Comparison of ENCODE assay signal across 20 cellular contexts in genomic region chr9:136985027-136985602, GRCh38. TPM values are rescaled to one million over a fixed set of nuclear protein-coding genes. Genes with fewer than 3 reads are reported as not detected.
DNase-seq lines count a peak whose midpoint lies in the region; ATAC-seq lines count a peak whose summit lies in the region.
"Had no signal": no experiment of that assay in that cellular context is flagged by ENCODE, and none has a peak within 500 bp of the region (broad histone marks: within the 10 kb centered on the region; RNA-seq: fewer than 3 reads in every experiment).

No MANE protein-coding gene starts in this region.

- H3K4me1 Mint-ChIP-seq in activated CD8-positive, alpha-beta memory T cell treated with anti-CD3 and anti-CD28 coated beads, Interleukin-2, amount 10 ng/mL, durations not matched to agents 7 days and 5 days: peaks cover 1% of the 10 kb centered on the region
- H3K4me1 Mint-ChIP-seq in activated T-cell treated with anti-CD3 and anti-CD28 coated beads, Interleukin-2, amount 50 U/mL, for 4 hours (ENCODE audit: low read depth): peaks cover 4% of the 10 kb centered on the region
- no peaks in the 10 kb centered on the region for H3K4me1 Mint-ChIP-seq in stimulated activated memory B cell treated with anti-CD40 and anti-IgM and Interleukin-4, amounts not matched to agents 10 μg/mL and 1 μg/mL and 100 μg/mL, for 72 hours

- H3K27ac Mint-ChIP-seq in activated CD8-positive, alpha-beta memory T cell treated with anti-CD3 and anti-CD28 coated beads, Interleukin-2, amount 10 ng/mL, durations not matched to agents 7 days and 5 days: no peak overlapping the region
- no peak overlapping the region for H3K27ac Mint-ChIP-seq in stimulated activated memory B cell treated with anti-CD40 and anti-IgM and Interleukin-4, amounts not matched to agents 10 μg/mL and 1 μg/mL and 100 μg/mL, for 72 hours
- H3K27ac Mint-ChIP-seq: activated CD4-positive, alpha-beta memory T cell treated with anti-CD3 and anti-CD28 coated beads for 36 hours had no signal

- peak; percentile 35 for ATAC-seq in activated CD8-positive, alpha-beta memory T cell treated with anti-CD3 and anti-CD28 coated beads, Interleukin-2, amount 10 ng/mL, durations not matched to agents 7 days and 5 days
- ATAC-seq in activated T-cell treated with anti-CD3 and anti-CD28 coated beads, Interleukin-2, amount 50 U/mL, for 4 hours: peak; percentile 25 to 48
- peak; percentile 5 for ATAC-seq in stimulated activated memory B cell treated with anti-CD40 and anti-IgM and Interleukin-4, amounts not matched to agents 10 μg/mL and 1 μg/mL and 100 μg/mL, for 72 hours
- ATAC-seq: gastroesophageal sphincter, PC-3 had no signal

- H3K27me3 Mint-ChIP-seq in activated CD8-positive, alpha-beta memory T cell treated with anti-CD3 and anti-CD28 coated beads, Interleukin-2, amount 10 ng/mL, durations not matched to agents 7 days and 5 days: peaks cover 26% of the 10 kb centered on the region
- H3K27me3 Mint-ChIP-seq in activated T-cell treated with anti-CD3 and anti-CD28 coated beads, Interleukin-2, amount 50 U/mL, for 4 hours (ENCODE audit: low read depth): peaks cover 20% of the 10 kb centered on the region
- peaks cover 67% of the 10 kb centered on the region for H3K27me3 Mint-ChIP-seq in stimulated activated memory B cell treated with anti-CD40 and anti-IgM and Interleukin-4, amounts not matched to agents 10 μg/mL and 1 μg/mL and 100 μg/mL, for 72 hours

- DNase-seq in activated CD8-positive, alpha-beta memory T cell treated with anti-CD3 and anti-CD28 coated beads, Interleukin-2, amount 10 ng/mL, durations not matched to agents 7 days and 5 days: no peak
- no peak for DNase-seq in activated CD8-positive, alpha-beta memory T cell treated with anti-CD3 and anti-CD28 coated beads for 24 hours
- DNase-seq in activated T-cell treated with anti-CD3 and anti-CD28 coated beads, Interleukin-2, amount 50 U/mL, for 4 hours: no peak
- DNase-seq in NCI-H510A (lab: John Stamatoyannopoulos, UW): no peak
- DNase-seq in 8988T: no peak
- no peak for DNase-seq in SIG-M5 (lab: John Stamatoyannopoulos, UW)
- DNase-seq: activated CD4-positive, alpha-beta memory T cell treated with anti-CD3 and anti-CD28 coated beads for 36 hours; activated effector memory CD4-positive, alpha-beta T cell treated with Interleukin-2 at 50 U/mL for 16 hours; DMS153; NCI-H2081; NCI-H69; ovary; PC-3; SK-N-SH; stimulated activated CD4-positive, alpha-beta T cell treated with anti-CD3 and anti-CD28 coated beads, Interleukin-4, amount 100 ng/mL, for 1 hour; transverse colon had no signal

- no peaks in the 10 kb centered on the region for H3K9me3 Mint-ChIP-seq in activated CD8-positive, alpha-beta memory T cell treated with anti-CD3 and anti-CD28 coated beads, Interleukin-2, amount 10 ng/mL, durations not matched to agents 7 days and 5 days (ENCODE audit: low read depth)
- no peaks in the 10 kb centered on the region for H3K9me3 Mint-ChIP-seq in activated T-cell treated with anti-CD3 and anti-CD28 coated beads, Interleukin-2, amount 50 U/mL, for 4 hours
- no peaks in the 10 kb centered on the region for H3K9me3 Mint-ChIP-seq in stimulated activated memory B cell treated with anti-CD40 and anti-IgM and Interleukin-4, amounts not matched to agents 10 μg/mL and 1 μg/mL and 100 μg/mL, for 72 hours
- H3K9me3 Mint-ChIP-seq: activated CD4-positive, alpha-beta memory T cell treated with anti-CD3 and anti-CD28 coated beads for 36 hours had no signal

- no peak overlapping the region for H3K4me3 Mint-ChIP-seq in activated CD8-positive, alpha-beta memory T cell treated with anti-CD3 and anti-CD28 coated beads, Interleukin-2, amount 10 ng/mL, durations not matched to agents 7 days and 5 days
- H3K4me3 Mint-ChIP-seq in activated T-cell treated with anti-CD3 and anti-CD28 coated beads, Interleukin-2, amount 50 U/mL, for 4 hours: no peak overlapping the region
- no peak overlapping the region for H3K4me3 Mint-ChIP-seq in stimulated activated memory B cell treated with anti-CD40 and anti-IgM and Interleukin-4, amounts not matched to agents 10 μg/mL and 1 μg/mL and 100 μg/mL, for 72 hours
- H3K4me3 Mint-ChIP-seq: activated CD4-positive, alpha-beta memory T cell treated with anti-CD3 and anti-CD28 coated beads for 36 hours had no signal

- no peaks in the 10 kb centered on the region for H3K36me3 Mint-ChIP-seq in activated CD8-positive, alpha-beta memory T cell treated with anti-CD3 and anti-CD28 coated beads, Interleukin-2, amount 10 ng/mL, durations not matched to agents 7 days and 5 days
- no peaks in the 10 kb centered on the region for H3K36me3 Mint-ChIP-seq in activated T-cell treated with anti-CD3 and anti-CD28 coated beads, Interleukin-2, amount 50 U/mL, for 4 hours (ENCODE audit: insufficient read depth)
- peaks cover 5% of the 10 kb centered on the region for H3K36me3 Mint-ChIP-seq in stimulated activated memory B cell treated with anti-CD40 and anti-IgM and Interleukin-4, amounts not matched to agents 10 μg/mL and 1 μg/mL and 100 μg/mL, for 72 hours
- H3K36me3 Mint-ChIP-seq: activated CD4-positive, alpha-beta memory T cell treated with anti-CD3 and anti-CD28 coated beads for 36 hours had no signal

- CTCF ChIA-PET in activated CD8-positive, alpha-beta memory T cell treated with anti-CD3 and anti-CD28 coated beads, Interleukin-2, amount 10 ng/mL, durations not matched to agents 7 days and 5 days (lab: Charles Lee): interaction anchor here (0.6 to 2.1 kb wide), 3 partner anchors 44 to 76 kb away, joined by 3 to 6 read pairs (median 6); no protein-coding TSS in a partner anchor

- peak overlapping the region; percentile 24 for H3K4me3 ChIP-seq in iPS-11a (ENCODE audit: low read depth, low read length)
- H3K4me3 ChIP-seq: ovary, transverse colon had no signal

RNA-seq across cellular contexts. Expression of gene LCNL1, which starts 2.3 kb away (rescaled TPM):
- total RNA-seq in activated CD8-positive, alpha-beta memory T cell treated with anti-CD3 and anti-CD28 coated beads, Interleukin-2, amount 10 ng/mL, durations not matched to agents 7 days and 5 days: under 1 TPM in 1 of 2 experiments, not detected in 1; 0.09 TPM
- not detected for total RNA-seq in activated T-cell treated with anti-CD3 and anti-CD28 coated beads, Interleukin-2, amount 50 U/mL, for 4 hours
- total RNA-seq: activated CD4-positive, alpha-beta memory T cell treated with anti-CD3 and anti-CD28 coated beads for 36 hours; PC-3 had no signal

RNA-seq across cellular contexts. Expression of gene PAXX, which starts 7.1 kb away (rescaled TPM):
- 10 to 100 TPM; 68.6 to 94.8 TPM for total RNA-seq in activated CD8-positive, alpha-beta memory T cell treated with anti-CD3 and anti-CD28 coated beads, Interleukin-2, amount 10 ng/mL, durations not matched to agents 7 days and 5 days
- 100 to 1,000 TPM; 106 to 126 (median 123) TPM for total RNA-seq in activated T-cell treated with anti-CD3 and anti-CD28 coated beads, Interleukin-2, amount 50 U/mL, for 4 hours

RNA-seq across cellular contexts. Expression of gene PTGDS, which starts 7.8 kb away (rescaled TPM):
- total RNA-seq in activated CD8-positive, alpha-beta memory T cell treated with anti-CD3 and anti-CD28 coated beads, Interleukin-2, amount 10 ng/mL, durations not matched to agents 7 days and 5 days: 1 to 10 TPM; 1.2 to 3.2 TPM
- total RNA-seq in activated T-cell treated with anti-CD3 and anti-CD28 coated beads, Interleukin-2, amount 50 U/mL, for 4 hours: under 1 TPM in 2 of 3 donors, not detected in 1; 0.30 to 0.51 TPM
- total RNA-seq: activated CD4-positive, alpha-beta memory T cell treated with anti-CD3 and anti-CD28 coated beads for 36 hours; PC-3 had no signal

RNA-seq across cellular contexts. Expression of gene CLIC3, which starts 11.3 kb away (rescaled TPM):
- total RNA-seq in activated CD8-positive, alpha-beta memory T cell treated with anti-CD3 and anti-CD28 coated beads, Interleukin-2, amount 10 ng/mL, durations not matched to agents 7 days and 5 days: 1 to 10 TPM; 3.8 to 7.8 TPM
- under 1 TPM in 2 of 3 donors, not detected in 1; 0.18 to 0.54 TPM for total RNA-seq in activated T-cell treated with anti-CD3 and anti-CD28 coated beads, Interleukin-2, amount 50 U/mL, for 4 hours

RNA-seq across cellular contexts. Expression of gene LCN12, which starts 33.0 kb away (rescaled TPM):
- total RNA-seq in activated CD8-positive, alpha-beta memory T cell treated with anti-CD3 and anti-CD28 coated beads, Interleukin-2, amount 10 ng/mL, durations not matched to agents 7 days and 5 days: 1 to 10 TPM in 1 of 2 experiments, under 1 TPM in 1; 0.68 to 1.2 TPM
- 1 to 10 TPM in 1 of 3 donors, under 1 TPM in 2; 0.49 to 1.2 (median 0.58) TPM for total RNA-seq in activated T-cell treated with anti-CD3 and anti-CD28 coated beads, Interleukin-2, amount 50 U/mL, for 4 hours
- total RNA-seq: gastroesophageal sphincter, mononuclear cell had no signal
